Comparison of ENCODE assay signal across 2 cellular contexts in the genomic region with DNA sequence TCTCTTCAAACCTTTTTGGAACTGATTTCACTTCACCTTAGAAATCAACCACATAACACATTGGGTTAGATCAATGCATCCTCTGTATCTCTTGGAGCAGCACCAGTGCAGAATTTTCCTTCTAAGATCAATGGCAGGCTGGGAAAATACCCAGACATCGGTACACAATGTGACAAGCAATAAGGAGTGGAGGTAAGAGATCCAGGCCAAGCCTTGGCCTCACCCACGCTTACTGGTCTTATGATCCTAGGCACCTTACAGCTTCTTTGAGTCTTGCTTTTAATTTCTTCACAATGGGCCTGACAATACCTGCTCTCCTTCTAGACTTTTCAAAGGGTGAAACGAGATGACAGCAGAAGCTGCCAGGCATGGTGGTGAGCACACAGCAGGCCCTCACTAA.
TF ChIP-seq lines count a peak whose summit lies in the region.

No MANE protein-coding gene starts in this region.

TF ChIP-seq in A549, 52 proteins besides CTCF, POLR2A, EP300 and RAD21 (continued from another document):
- TF ChIP-seq, protein P1, sequence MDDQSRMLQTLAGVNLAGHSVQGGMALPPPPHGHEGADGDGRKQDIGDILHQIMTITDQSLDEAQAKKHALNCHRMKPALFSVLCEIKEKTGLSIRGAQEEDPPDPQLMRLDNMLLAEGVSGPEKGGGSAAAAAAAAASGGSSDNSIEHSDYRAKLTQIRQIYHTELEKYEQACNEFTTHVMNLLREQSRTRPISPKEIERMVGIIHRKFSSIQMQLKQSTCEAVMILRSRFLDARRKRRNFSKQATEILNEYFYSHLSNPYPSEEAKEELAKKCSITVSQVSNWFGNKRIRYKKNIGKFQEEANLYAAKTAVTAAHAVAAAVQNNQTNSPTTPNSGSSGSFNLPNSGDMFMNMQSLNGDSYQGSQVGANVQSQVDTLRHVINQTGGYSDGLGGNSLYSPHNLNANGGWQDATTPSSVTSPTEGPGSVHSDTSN (IDR thresholded peaks at IDR 0.05): no peak
- TF ChIP-seq, protein P2, sequence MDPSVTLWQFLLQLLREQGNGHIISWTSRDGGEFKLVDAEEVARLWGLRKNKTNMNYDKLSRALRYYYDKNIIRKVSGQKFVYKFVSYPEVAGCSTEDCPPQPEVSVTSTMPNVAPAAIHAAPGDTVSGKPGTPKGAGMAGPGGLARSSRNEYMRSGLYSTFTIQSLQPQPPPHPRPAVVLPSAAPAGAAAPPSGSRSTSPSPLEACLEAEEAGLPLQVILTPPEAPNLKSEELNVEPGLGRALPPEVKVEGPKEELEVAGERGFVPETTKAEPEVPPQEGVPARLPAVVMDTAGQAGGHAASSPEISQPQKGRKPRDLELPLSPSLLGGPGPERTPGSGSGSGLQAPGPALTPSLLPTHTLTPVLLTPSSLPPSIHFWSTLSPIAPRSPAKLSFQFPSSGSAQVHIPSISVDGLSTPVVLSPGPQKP (IDR thresholded peaks at IDR 0.05; ENCODE audit: low read depth, low read length): no peak

TF ChIP-seq in SK-N-SH treated with all-trans-retinoic acid at 6 μM for 48 hours, 23 proteins besides CTCF, POLR2A, EP300 and RAD21 (continued from another document):
- TF ChIP-seq, protein P3, sequence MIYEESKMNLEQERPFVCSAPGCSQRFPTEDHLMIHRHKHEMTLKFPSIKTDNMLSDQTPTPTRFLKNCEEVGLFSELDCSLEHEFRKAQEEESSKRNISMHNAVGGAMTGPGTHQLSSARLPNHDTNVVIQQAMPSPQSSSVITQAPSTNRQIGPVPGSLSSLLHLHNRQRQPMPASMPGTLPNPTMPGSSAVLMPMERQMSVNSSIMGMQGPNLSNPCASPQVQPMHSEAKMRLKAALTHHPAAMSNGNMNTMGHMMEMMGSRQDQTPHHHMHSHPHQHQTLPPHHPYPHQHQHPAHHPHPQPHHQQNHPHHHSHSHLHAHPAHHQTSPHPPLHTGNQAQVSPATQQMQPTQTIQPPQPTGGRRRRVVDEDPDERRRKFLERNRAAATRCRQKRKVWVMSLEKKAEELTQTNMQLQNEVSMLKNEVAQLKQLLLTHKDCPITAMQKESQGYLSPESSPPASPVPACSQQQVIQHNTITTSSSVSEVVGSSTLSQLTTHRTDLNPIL (CRISPR knock-in tag; IDR thresholded peaks at IDR 0.05; ENCODE audit: low read depth): no peak
- TF ChIP-seq SNAI2 (CRISPR knock-in tag; IDR thresholded peaks at IDR 0.05): no peak
